Comparison of ENCODE assay signal across 8 cellular contexts in genomic region chr11:44340656-44341055, GRCh38. TPM values are rescaled to one million over a fixed set of nuclear protein-coding genes. Genes with fewer than 3 reads are reported as not detected.
"Had no signal": no experiment of that assay in that cellular context is flagged by ENCODE, and none has a peak within 500 bp of the region (broad histone marks: within the 10 kb centered on the region; RNA-seq: fewer than 3 reads in every experiment).

No MANE protein-coding gene starts in this region.

- DNase-seq: GM23248, GOT3, H7, HFFc6, KBM-7 had no signal

- ATAC-seq: HCT116, HepG2 had no signal

RNA-seq across cellular contexts. Expression of gene ALX4, which starts 30.7 kb away (rescaled TPM):
- total RNA-seq: GM23248, H7, HepG2, HT1080 had no signal
